In the genomic region with DNA sequence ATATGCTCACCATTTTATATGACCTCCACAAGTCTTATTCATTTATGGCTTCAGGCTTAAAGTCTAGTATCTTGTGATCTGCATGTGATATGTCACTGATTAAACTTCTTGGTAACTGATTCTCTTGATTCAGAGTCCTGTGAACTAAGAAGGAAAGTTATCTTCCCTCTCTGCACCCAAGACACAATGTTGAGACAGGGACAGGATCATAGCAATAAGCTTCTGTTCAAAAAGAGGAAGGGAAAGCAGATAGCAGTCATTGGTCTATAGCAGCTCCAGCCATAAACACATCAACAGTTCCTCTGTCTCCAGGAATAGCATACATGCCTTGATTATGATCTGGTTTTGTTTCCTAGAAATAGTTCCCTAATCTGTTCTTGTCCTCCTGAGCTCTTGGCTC, we compare ENCODE assay signal across 12 cellular contexts.
DNase-seq lines count a peak whose midpoint lies in the region; ATAC-seq and TF ChIP-seq lines count a peak whose summit lies in the region.
"Had no signal": no experiment of that assay in that cellular context is flagged by ENCODE, and none has a peak within 500 bp of the region (broad histone marks: within the 10 kb centered on the region; RNA-seq: fewer than 3 reads in every experiment).

No MANE protein-coding gene starts in this region.

- no peaks in the 10 kb centered on the region for H3K36me3 ChIP-seq in upper lobe of right lung
- no peaks in the 10 kb centered on the region for H3K36me3 ChIP-seq in esophagus squamous epithelium
- no peaks in the 10 kb centered on the region for H3K36me3 ChIP-seq in tibial nerve
- H3K36me3 ChIP-seq: thoracic aorta had no signal

- peak; percentile 53 for ATAC-seq in Right ventricle myocardium superior (ENCODE audit: poor library complexity)
- ATAC-seq in HG03025 (IDR thresholded peaks at IDR 0.05; ENCODE audit: low FRiP score, unreplicated experiment) = peak; percentile 91
- ATAC-seq in upper lobe of right lung = peak; percentile 94
- ATAC-seq in activated naive CD4-positive, alpha-beta T cell treated with anti-CD3 and anti-CD28 coated beads, Interleukin-2, amount 50 U/mL, for 72 hours = no peak

- H3K36me3 Mint-ChIP-seq in activated naive CD4-positive, alpha-beta T cell treated with anti-CD3 and anti-CD28 coated beads, Interleukin-2, amount 50 U/mL, for 72 hours = no peaks in the 10 kb centered on the region

- H3K4me3 ChIP-seq in upper lobe of right lung (no peak overlapping the region), esophagus squamous epithelium (no peak overlapping the region), tibial nerve (no peak overlapping the region)
- H3K4me3 ChIP-seq: SK-N-MC, thoracic aorta had no signal

- H3K9me3 Mint-ChIP-seq in activated naive CD4-positive, alpha-beta T cell treated with anti-CD3 and anti-CD28 coated beads, Interleukin-2, amount 50 U/mL, for 72 hours = no peaks in the 10 kb centered on the region

- H3K9me3 ChIP-seq in upper lobe of right lung (no peaks in the 10 kb centered on the region), esophagus squamous epithelium (no peaks in the 10 kb centered on the region), tibial nerve (no peaks in the 10 kb centered on the region)
- H3K9me3 ChIP-seq: thoracic aorta had no signal

- no peak for DNase-seq in Right ventricle myocardium superior
- no peak for DNase-seq in cardiac septum (ENCODE audit: low spot score)
- peak; percentile 85 for DNase-seq in SIG-M5 (lab: John Stamatoyannopoulos, UW)
- no peak for DNase-seq in upper lobe of right lung
- DNase-seq in esophagus squamous epithelium (lab: John Stamatoyannopoulos, UW) = no peak
- no peak for DNase-seq in tibial nerve (ENCODE audit: low spot score in 2 of 2)
- DNase-seq in activated naive CD4-positive, alpha-beta T cell treated with anti-CD3 and anti-CD28 coated beads, Interleukin-2, amount 50 U/mL, for 72 hours (ENCODE audit: low spot score in 2 of 2) = no peak
- DNase-seq: activated naive CD4-positive, alpha-beta T cell treated with Interleukin-2 at 50 U/mL for 16 hours; endodermal cell had no signal

- H3K27ac Mint-ChIP-seq in activated naive CD4-positive, alpha-beta T cell treated with anti-CD3 and anti-CD28 coated beads, Interleukin-2, amount 50 U/mL, for 72 hours = no peak overlapping the region
- H3K27ac Mint-ChIP-seq: endodermal cell had no signal

- no peak for TF ChIP-seq POLR2A in esophagus squamous epithelium (IDR thresholded peaks at IDR 0.05)
- no peak for TF ChIP-seq POLR2A in tibial nerve (IDR thresholded peaks at IDR 0.05)

- H3K27ac ChIP-seq in upper lobe of right lung = no peak overlapping the region
- H3K27ac ChIP-seq in esophagus squamous epithelium = no peak overlapping the region
- no peak overlapping the region for H3K27ac ChIP-seq in tibial nerve
- H3K27ac ChIP-seq: SK-N-MC, thoracic aorta had no signal

- intact Hi-C loops in Right ventricle myocardium superior (cut with DNase I) = no loop called here
- intact Hi-C loops in cardiac septum (cut with DNase I) = no loop called here
- intact Hi-C loops in upper lobe of right lung (cut with DNase I) = no loop called here
- intact Hi-C loops in esophagus squamous epithelium (cut with DNase I) = no loop called here

- H3K27me3 ChIP-seq in upper lobe of right lung (no peaks in the 10 kb centered on the region), esophagus squamous epithelium (peaks cover 0 to 5% (median 0%) of the 10 kb centered on the region in 4 donors), tibial nerve (no peaks in the 10 kb centered on the region)

- no peak for TF ChIP-seq CTCF in upper lobe of right lung (IDR thresholded peaks at IDR 0.05)
- TF ChIP-seq CTCF in esophagus squamous epithelium (IDR thresholded peaks at IDR 0.05) = no peak
- no peak for TF ChIP-seq CTCF in tibial nerve (IDR thresholded peaks at IDR 0.05)

- peak in 1 of 2 donors; percentile 69 for TF ChIP-seq EP300 in tibial nerve (IDR thresholded peaks at IDR 0.05)

- H3K4me1 ChIP-seq in upper lobe of right lung (no peaks in the 10 kb centered on the region), esophagus squamous epithelium (no peaks in the 10 kb centered on the region), tibial nerve (no peaks in the 10 kb centered on the region)

Comparison
In these comparisons a context has a peak if more than half of its experiments do, and no peak if none do; other contexts are left out.
1. ATAC-seq: peak in Right ventricle myocardium superior (single experiment), HG03025 (single experiment) and upper lobe of right lung (single experiment); none in activated naive CD4-positive, alpha-beta T cell treated with anti-CD3 and anti-CD28 coated beads, Interleukin-2, amount 50 U/mL, for 72 hours (0 of 2).